ENCODE assay signal across 8 cellular contexts in the genomic region with DNA sequence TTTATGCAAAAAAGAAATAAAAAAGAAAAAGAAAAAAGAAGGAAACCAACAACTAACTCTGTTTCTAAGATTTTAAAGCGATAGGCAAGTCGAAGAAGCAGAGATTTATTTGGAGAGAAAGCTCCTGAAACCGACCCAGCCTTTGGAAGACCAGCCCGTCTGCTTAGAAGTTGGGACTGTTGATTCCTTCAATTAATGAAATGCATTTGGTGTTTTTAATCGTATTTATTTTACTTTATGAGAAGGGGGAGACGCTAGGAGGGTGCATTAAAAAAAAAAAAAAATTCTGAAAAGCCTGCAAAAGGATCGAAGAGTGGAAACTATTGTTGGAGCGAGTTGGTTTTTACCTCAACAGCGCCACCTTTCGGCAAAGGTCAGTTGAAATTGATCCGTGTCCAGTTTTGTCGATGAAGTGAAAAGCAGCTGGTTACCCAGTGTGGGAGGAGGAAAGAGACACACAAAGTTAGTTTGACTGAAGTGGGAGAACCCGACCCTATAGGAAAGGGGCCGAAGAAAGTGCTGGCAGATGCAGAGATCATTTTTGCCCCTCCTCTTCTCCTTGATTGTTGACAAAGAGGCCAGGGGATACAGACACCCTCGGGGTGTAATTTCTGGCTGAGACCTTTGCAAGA. TPM values are rescaled to one million over a fixed set of nuclear protein-coding genes. Genes with fewer than 3 reads are reported as not detected.
DNase-seq lines count a peak whose midpoint lies in the region; ATAC-seq and TF ChIP-seq lines count a peak whose summit lies in the region.

No MANE protein-coding gene starts in this region.

- TF ChIP-seq CTCF in GM13976 (IDR thresholded peaks at IDR 0.05; ENCODE audit: borderline replicate concordance, control extremely low read depth, extremely low read depth, insufficient read depth, missing control alignments): peak; percentile 54
- TF ChIP-seq CTCF in liver (IDR thresholded peaks at IDR 0.05; ENCODE audit: low read depth, low read length, missing input control): peak; percentile 76

- H3K27ac ChIP-seq in duodenal mucosa (ENCODE audit: low read depth, low read length): peak overlapping the region; percentile 83
- peak overlapping the region; percentile 99 to 100 for H3K27ac ChIP-seq in liver (ENCODE audit: low read depth in 1 of 2, low read length in 2 of 2)

- H3K4me3 ChIP-seq in duodenal mucosa (ENCODE audit: low read depth in 1 of 2, low read length in 2 of 2) (peak overlapping the region; percentile 85 to 90), liver (ENCODE audit: low read depth in 1 of 3, low read length in 3 of 3) (peak overlapping the region; percentile 62 to 98 (median 85))

- H3K4me1 ChIP-seq in duodenal mucosa (ENCODE audit: control insufficient read depth in 1 of 2, insufficient read depth in 2 of 2, low read length in 2 of 2) (peaks cover 10 to 11% of the 10 kb centered on the region in 2 donors), liver (ENCODE audit: control insufficient read depth in 4 of 4, insufficient read depth in 4 of 4, low read length in 3 of 4) (peaks cover 0 to 19% (median 10%) of the 10 kb centered on the region in 4 donors)

- DNase-seq in 8988T (peak; percentile 62), GM13976 (ENCODE audit: low spot score) (peak; percentile 63), NCI-H2227 treated with DMSO at 0.1 percent for 48 hours (lab: John Stamatoyannopoulos, UW) (peak; percentile 65)
- DNase-seq in activated CD4-positive, alpha-beta T cell treated with anti-CD3 and anti-CD28 coated beads, Interleukin-2, amount 50 U/mL, for 1 hour: peak; percentile 89
- peak; percentile 74 for DNase-seq in stimulated activated CD4-positive, alpha-beta T cell treated with anti-CD3 and anti-CD28 coated beads, Interleukin-2, amount 100 ng/mL, for 4 hours (ENCODE audit: low read depth)

- no peak for ATAC-seq in GM21717 (IDR thresholded peaks at IDR 0.05; ENCODE audit: unreplicated experiment)

- WGBS in liver: 1% methylated on average over 15 of the region's 15 CpGs

- in situ Hi-C loops in GM13976 (cut with MboI; ENCODE audit: low sequenced_read_pairs, unreplicated experiment): loop anchor here (25.0 kb wide), 1 partner anchor 860 kb away; no protein-coding TSS in a partner anchor

- peak overlapping the region; percentile 78 to 85 for H3K9ac ChIP-seq in duodenal mucosa (ENCODE audit: low read depth in 1 of 2, low read length in 2 of 2)
- H3K9ac ChIP-seq in liver (ENCODE audit: low read depth in 1 of 2, low read length in 2 of 2): peak overlapping the region; percentile 91 to 92

- H3K9me3 ChIP-seq in duodenal mucosa (ENCODE audit: control insufficient read depth in 1 of 2, low read length in 2 of 2) (no peaks in the 10 kb centered on the region), liver (ENCODE audit: control insufficient read depth in 4 of 4, low read length in 3 of 4) (no peaks in the 10 kb centered on the region)

- no peaks in the 10 kb centered on the region for H3K36me3 ChIP-seq in duodenal mucosa (ENCODE audit: control insufficient read depth in 1 of 2, insufficient read depth in 2 of 2, low read length in 2 of 2)
- no peaks in the 10 kb centered on the region for H3K36me3 ChIP-seq in liver (ENCODE audit: control insufficient read depth in 4 of 4, insufficient read depth in 3 of 4, low read depth in 1 of 4, low read length in 3 of 4)

- TF ChIP-seq RAD21 in liver (IDR thresholded peaks at IDR 0.05): peak; percentile 92 to 95

- no peaks in the 10 kb centered on the region for H3K27me3 ChIP-seq in duodenal mucosa (ENCODE audit: control insufficient read depth in 1 of 2, insufficient read depth in 2 of 2, low read length in 2 of 2)
- no peaks in the 10 kb centered on the region for H3K27me3 ChIP-seq in liver (ENCODE audit: control insufficient read depth in 4 of 4, insufficient read depth in 4 of 4, low read length in 3 of 4)

TF ChIP-seq in liver, 16 proteins besides CTCF, POLR2A, EP300 and RAD21:
- peak in 1 of 2 donors; percentile 17 for TF ChIP-seq EGR1 (IDR thresholded peaks at IDR 0.05; ENCODE audit: low read depth in 2 of 2)
- no peak for TF ChIP-seq FOXA1 (IDR thresholded peaks at IDR 0.05)
- peak in 1 of 2 donors; percentile 3 for TF ChIP-seq JUND (IDR thresholded peaks at IDR 0.05)
- TF ChIP-seq HNF4A (conservative IDR thresholded peaks at IDR 0.05): peak in 1 of 2 donors; percentile 3
- no peak for TF ChIP-seq HNF4G (IDR thresholded peaks at IDR 0.05)
- no peak for TF ChIP-seq ZBTB33 (IDR thresholded peaks at IDR 0.05)
- no peak for TF ChIP-seq SP1 (IDR thresholded peaks at IDR 0.05)
- TF ChIP-seq RXRA (IDR thresholded peaks at IDR 0.05): no peak
- TF ChIP-seq, protein P1, sequence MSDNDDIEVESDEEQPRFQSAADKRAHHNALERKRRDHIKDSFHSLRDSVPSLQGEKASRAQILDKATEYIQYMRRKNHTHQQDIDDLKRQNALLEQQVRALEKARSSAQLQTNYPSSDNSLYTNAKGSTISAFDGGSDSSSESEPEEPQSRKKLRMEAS (IDR thresholded peaks at IDR 0.05): no peak
- TF ChIP-seq, protein P2, sequence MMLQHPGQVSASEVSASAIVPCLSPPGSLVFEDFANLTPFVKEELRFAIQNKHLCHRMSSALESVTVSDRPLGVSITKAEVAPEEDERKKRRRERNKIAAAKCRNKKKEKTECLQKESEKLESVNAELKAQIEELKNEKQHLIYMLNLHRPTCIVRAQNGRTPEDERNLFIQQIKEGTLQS (IDR thresholded peaks at IDR 0.05): no peak
- TF ChIP-seq YY1 (IDR thresholded peaks at IDR 0.05): no peak
- TF ChIP-seq GABPA (IDR thresholded peaks at IDR 0.05 in 1 of 2, conservative IDR thresholded peaks at IDR 0.05 in 1 of 2): no peak

RNA-seq across cellular contexts. Expression of gene MAF, which starts 1.6 kb away (rescaled TPM):
- total RNA-seq in liver: 10 to 100 TPM; 16.0 to 20.9 TPM
- polyA plus RNA-seq in liver: 10 to 100 TPM in 1 of 2 donors, 1 to 10 TPM in 1; 9.7 to 17.5 TPM
